ENCODE assay signal across 1 cellular context in genomic region chr5:175025046-175025445, GRCh38.
TF ChIP-seq lines count a peak whose summit lies in the region.

No MANE protein-coding gene starts in this region.

TF ChIP-seq in IMR-90, 13 proteins besides CTCF, POLR2A, EP300 and RAD21 (continued from another document):
- TF ChIP-seq ELK1 (IDR thresholded peaks at IDR 0.05; ENCODE audit: borderline replicate concordance, low read depth, low read length) = no peak
- TF ChIP-seq SMC3 (IDR thresholded peaks at IDR 0.05; ENCODE audit: low read depth, low read length) = no peak
- TF ChIP-seq FOS (IDR thresholded peaks at IDR 0.05; ENCODE audit: low read depth, low read length) = no peak
- no peak for TF ChIP-seq CHD1 (IDR thresholded peaks at IDR 0.05; ENCODE audit: low read depth, low read length)
- TF ChIP-seq MAZ (IDR thresholded peaks at IDR 0.05; ENCODE audit: borderline replicate concordance, low read depth, low read length) = no peak
TF ChIP-seq in IMR-90: peak in this region for 0.
